ENCODE assay signal across 1 cellular context in the genomic region with DNA sequence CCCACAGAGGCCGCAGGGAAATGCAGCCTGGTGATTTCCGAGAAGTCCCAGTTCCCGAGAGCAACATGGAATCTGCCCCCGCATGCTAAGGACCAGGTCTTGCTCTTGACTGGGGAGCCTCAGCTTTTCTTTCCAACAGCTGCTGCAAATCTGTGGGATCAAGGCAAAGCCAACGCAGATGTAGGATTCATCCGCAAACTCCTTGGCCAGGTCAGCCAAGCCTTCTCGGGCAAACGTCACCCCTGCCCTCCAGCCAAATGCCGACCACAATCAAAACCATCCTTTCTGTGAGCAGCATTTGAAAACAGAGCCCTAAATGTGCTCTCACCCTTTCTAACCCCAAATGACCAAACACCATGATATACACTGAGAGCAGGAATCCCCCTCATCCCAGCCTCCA.
TF ChIP-seq lines count a peak whose summit lies in the region.

No MANE protein-coding gene starts in this region.

TF ChIP-seq in GM23338, 12 proteins besides CTCF, POLR2A, EP300 and RAD21 (continued from another document):
- TF ChIP-seq, protein P1, sequence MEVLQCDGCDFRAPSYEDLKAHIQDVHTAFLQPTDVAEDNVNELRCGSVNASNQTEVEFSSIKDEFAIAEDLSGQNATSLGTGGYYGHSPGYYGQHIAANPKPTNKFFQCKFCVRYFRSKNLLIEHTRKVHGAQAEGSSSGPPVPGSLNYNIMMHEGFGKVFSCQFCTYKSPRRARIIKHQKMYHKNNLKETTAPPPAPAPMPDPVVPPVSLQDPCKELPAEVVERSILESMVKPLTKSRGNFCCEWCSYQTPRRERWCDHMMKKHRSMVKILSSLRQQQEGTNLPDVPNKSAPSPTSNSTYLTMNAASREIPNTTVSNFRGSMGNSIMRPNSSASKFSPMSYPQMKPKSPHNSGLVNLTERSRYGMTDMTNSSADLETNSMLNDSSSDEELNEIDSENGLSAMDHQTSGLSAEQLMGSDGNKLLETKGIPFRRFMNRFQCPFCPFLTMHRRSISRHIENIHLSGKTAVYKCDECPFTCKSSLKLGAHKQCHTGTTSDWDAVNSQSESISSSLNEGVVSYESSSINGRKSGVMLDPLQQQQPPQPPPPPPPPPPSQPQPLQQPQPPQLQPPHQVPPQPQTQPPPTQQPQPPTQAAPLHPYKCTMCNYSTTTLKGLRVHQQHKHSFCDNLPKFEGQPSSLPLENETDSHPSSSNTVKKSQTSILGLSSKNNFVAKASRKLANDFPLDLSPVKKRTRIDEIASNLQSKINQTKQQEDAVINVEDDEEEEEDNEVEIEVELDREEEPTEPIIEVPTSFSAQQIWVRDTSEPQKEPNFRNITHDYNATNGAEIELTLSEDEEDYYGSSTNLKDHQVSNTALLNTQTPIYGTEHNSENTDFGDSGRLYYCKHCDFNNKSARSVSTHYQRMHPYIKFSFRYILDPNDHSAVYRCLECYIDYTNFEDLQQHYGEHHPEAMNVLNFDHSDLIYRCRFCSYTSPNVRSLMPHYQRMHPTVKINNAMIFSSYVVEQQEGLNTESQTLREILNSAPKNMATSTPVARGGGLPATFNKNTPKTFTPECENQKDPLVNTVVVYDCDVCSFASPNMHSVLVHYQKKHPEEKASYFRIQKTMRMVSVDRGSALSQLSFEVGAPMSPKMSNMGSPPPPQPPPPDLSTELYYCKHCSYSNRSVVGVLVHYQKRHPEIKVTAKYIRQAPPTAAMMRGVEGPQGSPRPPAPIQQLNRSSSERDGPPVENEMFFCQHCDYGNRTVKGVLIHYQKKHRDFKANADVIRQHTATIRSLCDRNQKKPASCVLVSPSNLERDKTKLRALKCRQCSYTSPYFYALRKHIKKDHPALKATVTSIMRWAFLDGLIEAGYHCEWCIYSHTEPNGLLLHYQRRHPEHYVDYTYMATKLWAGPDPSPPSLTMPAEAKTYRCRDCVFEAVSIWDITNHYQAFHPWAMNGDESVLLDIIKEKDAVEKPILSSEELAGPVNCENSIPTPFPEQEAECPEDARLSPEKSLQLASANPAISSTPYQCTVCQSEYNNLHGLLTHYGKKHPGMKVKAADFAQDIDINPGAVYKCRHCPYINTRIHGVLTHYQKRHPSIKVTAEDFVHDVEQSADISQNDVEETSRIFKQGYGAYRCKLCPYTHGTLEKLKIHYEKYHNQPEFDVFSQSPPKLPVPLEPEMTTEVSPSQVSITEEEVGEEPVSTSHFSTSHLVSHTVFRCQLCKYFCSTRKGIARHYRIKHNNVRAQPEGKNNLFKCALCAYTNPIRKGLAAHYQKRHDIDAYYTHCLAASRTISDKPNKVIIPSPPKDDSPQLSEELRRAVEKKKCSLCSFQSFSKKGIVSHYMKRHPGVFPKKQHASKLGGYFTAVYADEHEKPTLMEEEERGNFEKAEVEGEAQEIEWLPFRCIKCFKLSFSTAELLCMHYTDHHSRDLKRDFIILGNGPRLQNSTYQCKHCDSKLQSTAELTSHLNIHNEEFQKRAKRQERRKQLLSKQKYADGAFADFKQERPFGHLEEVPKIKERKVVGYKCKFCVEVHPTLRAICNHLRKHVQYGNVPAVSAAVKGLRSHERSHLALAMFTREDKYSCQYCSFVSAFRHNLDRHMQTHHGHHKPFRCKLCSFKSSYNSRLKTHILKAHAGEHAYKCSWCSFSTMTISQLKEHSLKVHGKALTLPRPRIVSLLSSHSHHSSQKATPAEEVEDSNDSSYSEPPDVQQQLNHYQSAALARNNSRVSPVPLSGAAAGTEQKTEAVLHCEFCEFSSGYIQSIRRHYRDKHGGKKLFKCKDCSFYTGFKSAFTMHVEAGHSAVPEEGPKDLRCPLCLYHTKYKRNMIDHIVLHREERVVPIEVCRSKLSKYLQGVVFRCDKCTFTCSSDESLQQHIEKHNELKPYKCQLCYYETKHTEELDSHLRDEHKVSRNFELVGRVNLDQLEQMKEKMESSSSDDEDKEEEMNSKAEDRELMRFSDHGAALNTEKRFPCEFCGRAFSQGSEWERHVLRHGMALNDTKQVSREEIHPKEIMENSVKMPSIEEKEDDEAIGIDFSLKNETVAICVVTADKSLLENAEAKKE (CRISPR knock-in tag; IDR thresholded peaks at IDR 0.05) = no peak
- TF ChIP-seq NANOG (IDR thresholded peaks at IDR 0.05; ENCODE audit: borderline replicate concordance) (no peak), ZNF331 (CRISPR knock-in tag; IDR thresholded peaks at IDR 0.05; ENCODE audit: low read depth) (no peak), EZH2phosphoT487 (IDR thresholded peaks at IDR 0.05; ENCODE audit: unreplicated experiment) (no peak)
- TF ChIP-seq, protein P2, sequence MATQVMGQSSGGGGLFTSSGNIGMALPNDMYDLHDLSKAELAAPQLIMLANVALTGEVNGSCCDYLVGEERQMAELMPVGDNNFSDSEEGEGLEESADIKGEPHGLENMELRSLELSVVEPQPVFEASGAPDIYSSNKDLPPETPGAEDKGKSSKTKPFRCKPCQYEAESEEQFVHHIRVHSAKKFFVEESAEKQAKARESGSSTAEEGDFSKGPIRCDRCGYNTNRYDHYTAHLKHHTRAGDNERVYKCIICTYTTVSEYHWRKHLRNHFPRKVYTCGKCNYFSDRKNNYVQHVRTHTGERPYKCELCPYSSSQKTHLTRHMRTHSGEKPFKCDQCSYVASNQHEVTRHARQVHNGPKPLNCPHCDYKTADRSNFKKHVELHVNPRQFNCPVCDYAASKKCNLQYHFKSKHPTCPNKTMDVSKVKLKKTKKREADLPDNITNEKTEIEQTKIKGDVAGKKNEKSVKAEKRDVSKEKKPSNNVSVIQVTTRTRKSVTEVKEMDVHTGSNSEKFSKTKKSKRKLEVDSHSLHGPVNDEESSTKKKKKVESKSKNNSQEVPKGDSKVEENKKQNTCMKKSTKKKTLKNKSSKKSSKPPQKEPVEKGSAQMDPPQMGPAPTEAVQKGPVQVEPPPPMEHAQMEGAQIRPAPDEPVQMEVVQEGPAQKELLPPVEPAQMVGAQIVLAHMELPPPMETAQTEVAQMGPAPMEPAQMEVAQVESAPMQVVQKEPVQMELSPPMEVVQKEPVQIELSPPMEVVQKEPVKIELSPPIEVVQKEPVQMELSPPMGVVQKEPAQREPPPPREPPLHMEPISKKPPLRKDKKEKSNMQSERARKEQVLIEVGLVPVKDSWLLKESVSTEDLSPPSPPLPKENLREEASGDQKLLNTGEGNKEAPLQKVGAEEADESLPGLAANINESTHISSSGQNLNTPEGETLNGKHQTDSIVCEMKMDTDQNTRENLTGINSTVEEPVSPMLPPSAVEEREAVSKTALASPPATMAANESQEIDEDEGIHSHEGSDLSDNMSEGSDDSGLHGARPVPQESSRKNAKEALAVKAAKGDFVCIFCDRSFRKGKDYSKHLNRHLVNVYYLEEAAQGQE (IDR thresholded peaks at IDR 0.05; ENCODE audit: unreplicated experiment) = no peak
